10 cellular contexts compared by ENCODE assay signal in the genomic region with DNA sequence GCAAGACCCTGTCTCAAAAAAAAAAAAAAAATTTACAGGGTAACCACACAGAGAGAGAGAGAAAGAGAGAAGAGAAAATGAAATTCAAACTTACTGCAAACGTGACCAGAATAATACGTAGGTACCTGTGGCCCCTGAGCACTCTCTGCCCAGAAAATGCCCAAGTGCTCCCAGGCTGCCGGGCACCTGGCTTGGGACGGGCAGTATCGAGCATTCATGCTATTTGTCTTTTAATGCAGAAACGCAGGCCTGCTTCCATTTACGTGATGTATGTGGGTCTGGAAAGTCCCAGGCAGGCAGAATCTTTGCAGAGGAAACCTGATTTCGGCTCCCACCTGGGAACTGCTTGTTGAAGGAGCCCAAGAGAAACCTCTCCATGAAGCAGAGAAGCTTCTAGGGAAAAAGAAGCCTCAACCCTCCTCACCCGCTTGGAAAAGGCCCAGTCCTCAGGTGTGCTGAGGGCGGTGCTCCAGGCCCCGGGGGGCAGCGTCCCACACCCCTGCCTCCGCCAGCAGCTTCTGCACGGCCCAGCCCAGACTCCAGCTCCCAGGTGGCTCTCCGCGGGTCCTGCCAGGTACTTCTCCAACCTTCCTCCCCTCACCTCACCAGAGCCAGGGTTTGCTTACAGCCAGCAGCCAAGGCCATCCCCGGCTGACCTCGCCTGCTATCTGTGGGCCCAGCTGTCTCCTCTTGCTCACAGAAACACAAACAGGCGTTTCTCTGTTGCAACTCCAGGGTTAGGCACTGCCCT. TPM values are rescaled to one million over a fixed set of nuclear protein-coding genes. Genes with fewer than 3 reads are reported as not detected.
DNase-seq lines count a peak whose midpoint lies in the region; ATAC-seq and TF ChIP-seq lines count a peak whose summit lies in the region.
"Had no signal": no experiment of that assay in that cellular context is flagged by ENCODE, and none has a peak within 500 bp of the region (broad histone marks: within the 10 kb centered on the region; RNA-seq: fewer than 3 reads in every experiment).

No MANE protein-coding gene starts in this region.

- peaks cover 21 to 34% (median 26%) of the 10 kb centered on the region in 4 donors for H3K4me1 ChIP-seq in liver (ENCODE audit: control insufficient read depth in 4 of 4, insufficient read depth in 4 of 4, low read length in 3 of 4)

- H3K9me3 Mint-ChIP-seq in stimulated activated effector memory CD8-positive, alpha-beta T cell treated with anti-CD3 and anti-CD28 coated beads, Interleukin-12 subunit alpha, Interleukin-12 subunit beta, amount 100 ng/mL, for 72 hours, result no peaks in the 10 kb centered on the region
- H3K9me3 Mint-ChIP-seq in effector memory CD8-positive, alpha-beta T cell, result no peaks in the 10 kb centered on the region
- H3K9me3 Mint-ChIP-seq: activated naive CD8-positive, alpha-beta T cell treated with anti-CD3 and anti-CD28 coated beads, Interleukin-2, amount 10 ng/mL, durations not matched to agents 7 days and 5 days; CD4-positive, alpha-beta memory T cell had no signal

- H3K36me3 ChIP-seq in liver (ENCODE audit: control insufficient read depth in 4 of 4, insufficient read depth in 3 of 4, low read depth in 1 of 4, low read length in 3 of 4), result no peaks in the 10 kb centered on the region

- no peak for TF ChIP-seq CTCF in liver (IDR thresholded peaks at IDR 0.05; ENCODE audit: low read depth, low read length, missing input control)

- WGBS in liver, result 54% methylated on average over 19 of the region's 19 CpGs

- H3K36me3 Mint-ChIP-seq in stimulated activated effector memory CD8-positive, alpha-beta T cell treated with anti-CD3 and anti-CD28 coated beads, Interleukin-12 subunit alpha, Interleukin-12 subunit beta, amount 100 ng/mL, for 72 hours, result peaks cover 6% of the 10 kb centered on the region
- no peaks in the 10 kb centered on the region for H3K36me3 Mint-ChIP-seq in effector memory CD8-positive, alpha-beta T cell (ENCODE audit: insufficient read depth)
- H3K36me3 Mint-ChIP-seq: activated naive CD8-positive, alpha-beta T cell treated with anti-CD3 and anti-CD28 coated beads, Interleukin-2, amount 10 ng/mL, durations not matched to agents 7 days and 5 days; CD4-positive, alpha-beta memory T cell had no signal

- H3K4me3 ChIP-seq in liver (ENCODE audit: low read depth in 1 of 3, low read length in 3 of 3), result peak overlapping the region in 1 of 3 donors; percentile 19

- no peak overlapping the region for H3K4me3 Mint-ChIP-seq in stimulated activated effector memory CD8-positive, alpha-beta T cell treated with anti-CD3 and anti-CD28 coated beads, Interleukin-12 subunit alpha, Interleukin-12 subunit beta, amount 100 ng/mL, for 72 hours
- no peak overlapping the region for H3K4me3 Mint-ChIP-seq in effector memory CD8-positive, alpha-beta T cell
- H3K4me3 Mint-ChIP-seq: activated naive CD8-positive, alpha-beta T cell treated with anti-CD3 and anti-CD28 coated beads, Interleukin-2, amount 10 ng/mL, durations not matched to agents 7 days and 5 days; CD4-positive, alpha-beta memory T cell had no signal

- peaks cover 8 to 19% of the 10 kb centered on the region in 2 donors for H3K27me3 Mint-ChIP-seq in effector memory CD8-positive, alpha-beta T cell

- H3K27ac ChIP-seq in liver (ENCODE audit: low read depth in 1 of 2, low read length in 2 of 2), result peak overlapping the region; percentile 59 to 73

- H3K4me1 Mint-ChIP-seq in stimulated activated effector memory CD8-positive, alpha-beta T cell treated with anti-CD3 and anti-CD28 coated beads, Interleukin-12 subunit alpha, Interleukin-12 subunit beta, amount 100 ng/mL, for 72 hours, result peaks cover 12% of the 10 kb centered on the region
- peaks cover 10 to 13% of the 10 kb centered on the region in 2 donors for H3K4me1 Mint-ChIP-seq in effector memory CD8-positive, alpha-beta T cell (ENCODE audit: low read depth in 2 of 2)

- H3K9ac ChIP-seq in liver (ENCODE audit: low read depth in 1 of 2, low read length in 2 of 2), result peak overlapping the region in 1 of 2 donors; percentile 78

- ATAC-seq in stimulated activated effector memory CD8-positive, alpha-beta T cell treated with anti-CD3 and anti-CD28 coated beads, Interleukin-12 subunit alpha, Interleukin-12 subunit beta, amount 100 ng/mL, for 72 hours, result no peak
- ATAC-seq in HG03135 (IDR thresholded peaks at IDR 0.05; ENCODE audit: unreplicated experiment) (no peak), HG03159 (IDR thresholded peaks at IDR 0.05; ENCODE audit: unreplicated experiment) (no peak)
- no peak for ATAC-seq in effector memory CD8-positive, alpha-beta T cell (replicated peaks)

- peak; percentile 52 to 72 for TF ChIP-seq RAD21 in liver (IDR thresholded peaks at IDR 0.05)

- no peaks in the 10 kb centered on the region for H3K27me3 ChIP-seq in liver (ENCODE audit: control insufficient read depth in 4 of 4, insufficient read depth in 4 of 4, low read length in 3 of 4)

- no peaks in the 10 kb centered on the region for H3K9me3 ChIP-seq in liver (ENCODE audit: control insufficient read depth in 4 of 4, low read length in 3 of 4)

- DNase-seq in LHCN-M2 (ENCODE audit: low read depth) (peak; percentile 66), amniotic epithelial cell (ENCODE audit: low read depth) (peak; percentile 65)
- no peak for DNase-seq in stimulated activated effector memory CD8-positive, alpha-beta T cell treated with anti-CD3 and anti-CD28 coated beads, Interleukin-12 subunit alpha, Interleukin-12 subunit beta, amount 100 ng/mL, for 72 hours (ENCODE audit: low spot score in 2 of 2)
- DNase-seq in effector memory CD8-positive, alpha-beta T cell, result no peak
- DNase-seq: activated CD4-positive, CD25-positive, alpha-beta regulatory T cell; activated naive CD8-positive, alpha-beta T cell treated with anti-CD3 and anti-CD28 coated beads, Interleukin-2, amount 10 ng/mL, durations not matched to agents 7 days and 5 days; CD4-positive, alpha-beta memory T cell had no signal

- H3K27ac Mint-ChIP-seq in stimulated activated effector memory CD8-positive, alpha-beta T cell treated with anti-CD3 and anti-CD28 coated beads, Interleukin-12 subunit alpha, Interleukin-12 subunit beta, amount 100 ng/mL, for 72 hours, result peak overlapping the region; percentile 69
- H3K27ac Mint-ChIP-seq in effector memory CD8-positive, alpha-beta T cell, result peak overlapping the region in 1 of 2 donors; percentile 73
- H3K27ac Mint-ChIP-seq: activated naive CD8-positive, alpha-beta T cell treated with anti-CD3 and anti-CD28 coated beads, Interleukin-2, amount 10 ng/mL, durations not matched to agents 7 days and 5 days had no signal

TF ChIP-seq in liver, 16 proteins besides CTCF, POLR2A, EP300 and RAD21 (continues in another document):
- no peak for TF ChIP-seq EGR1 (IDR thresholded peaks at IDR 0.05; ENCODE audit: low read depth in 2 of 2)
- TF ChIP-seq, protein P1, sequence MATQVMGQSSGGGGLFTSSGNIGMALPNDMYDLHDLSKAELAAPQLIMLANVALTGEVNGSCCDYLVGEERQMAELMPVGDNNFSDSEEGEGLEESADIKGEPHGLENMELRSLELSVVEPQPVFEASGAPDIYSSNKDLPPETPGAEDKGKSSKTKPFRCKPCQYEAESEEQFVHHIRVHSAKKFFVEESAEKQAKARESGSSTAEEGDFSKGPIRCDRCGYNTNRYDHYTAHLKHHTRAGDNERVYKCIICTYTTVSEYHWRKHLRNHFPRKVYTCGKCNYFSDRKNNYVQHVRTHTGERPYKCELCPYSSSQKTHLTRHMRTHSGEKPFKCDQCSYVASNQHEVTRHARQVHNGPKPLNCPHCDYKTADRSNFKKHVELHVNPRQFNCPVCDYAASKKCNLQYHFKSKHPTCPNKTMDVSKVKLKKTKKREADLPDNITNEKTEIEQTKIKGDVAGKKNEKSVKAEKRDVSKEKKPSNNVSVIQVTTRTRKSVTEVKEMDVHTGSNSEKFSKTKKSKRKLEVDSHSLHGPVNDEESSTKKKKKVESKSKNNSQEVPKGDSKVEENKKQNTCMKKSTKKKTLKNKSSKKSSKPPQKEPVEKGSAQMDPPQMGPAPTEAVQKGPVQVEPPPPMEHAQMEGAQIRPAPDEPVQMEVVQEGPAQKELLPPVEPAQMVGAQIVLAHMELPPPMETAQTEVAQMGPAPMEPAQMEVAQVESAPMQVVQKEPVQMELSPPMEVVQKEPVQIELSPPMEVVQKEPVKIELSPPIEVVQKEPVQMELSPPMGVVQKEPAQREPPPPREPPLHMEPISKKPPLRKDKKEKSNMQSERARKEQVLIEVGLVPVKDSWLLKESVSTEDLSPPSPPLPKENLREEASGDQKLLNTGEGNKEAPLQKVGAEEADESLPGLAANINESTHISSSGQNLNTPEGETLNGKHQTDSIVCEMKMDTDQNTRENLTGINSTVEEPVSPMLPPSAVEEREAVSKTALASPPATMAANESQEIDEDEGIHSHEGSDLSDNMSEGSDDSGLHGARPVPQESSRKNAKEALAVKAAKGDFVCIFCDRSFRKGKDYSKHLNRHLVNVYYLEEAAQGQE (IDR thresholded peaks at IDR 0.05), result peak; percentile 53
- TF ChIP-seq FOXA1 (IDR thresholded peaks at IDR 0.05), result no peak
- TF ChIP-seq, protein P2, sequence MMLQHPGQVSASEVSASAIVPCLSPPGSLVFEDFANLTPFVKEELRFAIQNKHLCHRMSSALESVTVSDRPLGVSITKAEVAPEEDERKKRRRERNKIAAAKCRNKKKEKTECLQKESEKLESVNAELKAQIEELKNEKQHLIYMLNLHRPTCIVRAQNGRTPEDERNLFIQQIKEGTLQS (IDR thresholded peaks at IDR 0.05), result no peak
- TF ChIP-seq HNF4A (conservative IDR thresholded peaks at IDR 0.05), result peak; percentile 71 to 76
- peak; percentile 56 for TF ChIP-seq YY1 (IDR thresholded peaks at IDR 0.05)
- peak; percentile 97 to 98 for TF ChIP-seq RXRA (IDR thresholded peaks at IDR 0.05)
- peak; percentile 94 for TF ChIP-seq SP1 (IDR thresholded peaks at IDR 0.05)
- peak; percentile 97 for TF ChIP-seq NR2F2 (IDR thresholded peaks at IDR 0.05)
- TF ChIP-seq HNF4G (IDR thresholded peaks at IDR 0.05), result no peak
- TF ChIP-seq, protein P3, sequence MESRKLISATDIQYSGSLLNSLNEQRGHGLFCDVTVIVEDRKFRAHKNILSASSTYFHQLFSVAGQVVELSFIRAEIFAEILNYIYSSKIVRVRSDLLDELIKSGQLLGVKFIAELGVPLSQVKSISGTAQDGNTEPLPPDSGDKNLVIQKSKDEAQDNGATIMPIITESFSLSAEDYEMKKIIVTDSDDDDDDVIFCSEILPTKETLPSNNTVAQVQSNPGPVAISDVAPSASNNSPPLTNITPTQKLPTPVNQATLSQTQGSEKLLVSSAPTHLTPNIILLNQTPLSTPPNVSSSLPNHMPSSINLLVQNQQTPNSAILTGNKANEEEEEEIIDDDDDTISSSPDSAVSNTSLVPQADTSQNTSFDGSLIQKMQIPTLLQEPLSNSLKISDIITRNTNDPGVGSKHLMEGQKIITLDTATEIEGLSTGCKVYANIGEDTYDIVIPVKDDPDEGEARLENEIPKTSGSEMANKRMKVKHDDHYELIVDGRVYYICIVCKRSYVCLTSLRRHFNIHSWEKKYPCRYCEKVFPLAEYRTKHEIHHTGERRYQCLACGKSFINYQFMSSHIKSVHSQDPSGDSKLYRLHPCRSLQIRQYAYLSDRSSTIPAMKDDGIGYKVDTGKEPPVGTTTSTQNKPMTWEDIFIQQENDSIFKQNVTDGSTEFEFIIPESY (IDR thresholded peaks at IDR 0.05), result no peak

RNA-seq across cellular contexts. Expression of gene RPH3AL, which starts 14.0 kb away (rescaled TPM):
- 18.1 and 22.0 TPM in 2 replicates for total RNA-seq in LHCN-M2 (2014; rRNA removed)
- polyA plus RNA-seq in LHCN-M2 (2012), result 9.2 TPM
- total RNA-seq in liver, result 10 to 100 TPM in 1 of 2 donors, 1 to 10 TPM in 1; 8.5 to 52.5 TPM
- polyA plus RNA-seq in liver, result 10 to 100 TPM; 10.3 to 17.4 TPM

Comparison
In these comparisons a context has a peak if more than half of its experiments do, and no peak if none do; other contexts are left out.
1. DNase-seq: peak in LHCN-M2 (single experiment) and amniotic epithelial cell (single experiment); none in stimulated activated effector memory CD8-positive, alpha-beta T cell treated with anti-CD3 and anti-CD28 coated beads, Interleukin-12 subunit alpha, Interleukin-12 subunit beta, amount 100 ng/mL, for 72 hours (0 of 2) and effector memory CD8-positive, alpha-beta T cell (0 of 3).